22 cellular contexts compared by ENCODE assay signal in genomic region chr21:15195768-15196167, GRCh38.
"Had no signal": no experiment of that assay in that cellular context is flagged by ENCODE, and none has a peak within 500 bp of the region (broad histone marks: within the 10 kb centered on the region; RNA-seq: fewer than 3 reads in every experiment).

No MANE protein-coding gene starts in this region.

- H3K4me2 ChIP-seq: neural progenitor cell had no signal

- H3K36me3 ChIP-seq: esophagus squamous epithelium, left ventricle myocardium inferior, lower lobe of right lung, neural progenitor cell, prostate gland, right atrium auricular region, sigmoid colon, spleen, transverse colon, upper lobe of right lung had no signal

- H3K27ac ChIP-seq: esophagus squamous epithelium, left ventricle myocardium inferior, lower lobe of right lung, neural progenitor cell, prostate gland, right atrium auricular region, sigmoid colon, spleen, transverse colon, upper lobe of right lung had no signal

- DNase-seq: caudate nucleus; cerebellar nuclear complex; cortex of kidney; effector memory CD8-positive, alpha-beta T cell; erythroblast; esophagus squamous epithelium; foreskin melanocyte; glutamatergic neuron; left ventricle myocardium inferior; lower lobe of right lung; naive B cell; sigmoid colon; spleen; stimulated activated CD4-positive, alpha-beta T cell treated with anti-CD3 and anti-CD28 coated beads, Interleukin-4, amount 100 ng/mL, for 4 hours; stimulated activated naive CD8-positive, alpha-beta T cell treated with anti-CD3 and anti-CD28 coated beads, Interleukin-15, Interleukin-2, amounts not matched to agents 100 U/mL and 50 U/mL, for 24 hours; transverse colon; upper lobe of right lung had no signal

- H3K9me3 ChIP-seq: esophagus squamous epithelium, left ventricle myocardium inferior, lower lobe of right lung, prostate gland, right atrium auricular region, sigmoid colon, spleen, transverse colon, upper lobe of right lung had no signal

- H3K27me3 ChIP-seq: esophagus squamous epithelium, neural progenitor cell, right atrium auricular region, sigmoid colon, spleen, transverse colon, upper lobe of right lung had no signal

- H2AFZ ChIP-seq: neural progenitor cell had no signal

- ATAC-seq: effector memory CD8-positive, alpha-beta T cell; lower lobe of right lung; natural killer cell treated with Interleukin-12 subunit alpha and Interleukin-12 subunit beta and Interleukin-15 and Interleukin-18, amount 100 ng/mL, for 72 hours; stimulated activated memory B cell treated with anti-CD40 and anti-IgM and Interleukin-4, amounts not matched to agents 10 μg/mL and 1 μg/mL and 100 μg/mL, for 72 hours; stimulated activated naive CD8-positive, alpha-beta T cell treated with anti-CD3 and anti-CD28 coated beads, Interleukin-15, Interleukin-2, amounts not matched to agents 100 U/mL and 50 U/mL, for 24 hours; upper lobe of right lung had no signal

- H3K4me3 ChIP-seq: esophagus squamous epithelium, left ventricle myocardium inferior, lower lobe of right lung, neural progenitor cell, prostate gland, right atrium auricular region, sigmoid colon, spleen, transverse colon, upper lobe of right lung had no signal

- H3K4me1 ChIP-seq: lower lobe of right lung, prostate gland, right atrium auricular region, spleen, transverse colon, upper lobe of right lung had no signal
